In genomic region chr11:119671048-119671447, GRCh38 we compare ENCODE assay signal across 9 cellular contexts. TPM values are rescaled to one million over a fixed set of nuclear protein-coding genes. Genes with fewer than 3 reads are reported as not detected.
DNase-seq lines count a peak whose midpoint lies in the region; ATAC-seq and TF ChIP-seq lines count a peak whose summit lies in the region.
"Had no signal": no experiment of that assay in that cellular context is flagged by ENCODE, and none has a peak within 500 bp of the region (broad histone marks: within the 10 kb centered on the region; RNA-seq: fewer than 3 reads in every experiment).

No MANE protein-coding gene starts in this region.

- H3K9me3 ChIP-seq in endodermal cell (ENCODE audit: control insufficient read depth, low read length) (no peaks in the 10 kb centered on the region), uterus (no peaks in the 10 kb centered on the region), PC-9 (ENCODE audit: insufficient read depth, low read depth) (no peaks in the 10 kb centered on the region)

- no peak overlapping the region for H3K4me3 ChIP-seq in endodermal cell (ENCODE audit: low read length)
- H3K4me3 ChIP-seq in mesendoderm (ENCODE audit: low read length): no peak overlapping the region
- H3K4me3 ChIP-seq in uterus: no peak overlapping the region
- H3K4me3 ChIP-seq in PC-9: no peak overlapping the region

- no peaks in the 10 kb centered on the region for H3K79me2 ChIP-seq in mesendoderm (ENCODE audit: control insufficient read depth, insufficient read depth, low read length)
- no peaks in the 10 kb centered on the region for H3K79me2 ChIP-seq in PC-9 (ENCODE audit: low read depth)

- no peak overlapping the region for H3K23ac ChIP-seq in mesendoderm (ENCODE audit: low read length)

- no peaks in the 10 kb centered on the region for H4K20me1 ChIP-seq in PC-9 (ENCODE audit: insufficient read depth)

- TF ChIP-seq POLR2A in uterus (IDR thresholded peaks at IDR 0.05): no peak

- H3K9me2 ChIP-seq in PC-9 (ENCODE audit: insufficient read depth): no peaks in the 10 kb centered on the region

- no peak overlapping the region for H2BK15ac ChIP-seq in mesendoderm (replicated peaks; ENCODE audit: low read depth)

- TF ChIP-seq CTCF in endodermal cell (conservative IDR thresholded peaks at IDR 0.05) (no peak), uterus (IDR thresholded peaks at IDR 0.05) (no peak), PC-9 (conservative IDR thresholded peaks at IDR 0.05) (no peak)

- no peak overlapping the region for H2AFZ ChIP-seq in PC-9

- H3K36me3 ChIP-seq in endodermal cell (ENCODE audit: control insufficient read depth, insufficient read depth, low read length) (peaks cover under 1% of the 10 kb centered on the region), mesendoderm (ENCODE audit: control insufficient read depth, insufficient read depth, low read length) (peaks cover 2% of the 10 kb centered on the region), uterus (no peaks in the 10 kb centered on the region), PC-9 (ENCODE audit: low read depth) (0 out of 2 replicates have a peak, but pooled peaks cover 7% of the 10 kb centered on the region)

- H3K4me3 Mint-ChIP-seq in endodermal cell: no peak overlapping the region

- no TSS peak for BruUV-seq in PC-9 (replicated peaks; lab: Mats Ljungman, UMichigan)

- no peak for ATAC-seq in HG02610 (IDR thresholded peaks at IDR 0.05; ENCODE audit: unreplicated experiment)
- ATAC-seq: PC-3 had no signal

- H3K4me2 ChIP-seq in mesendoderm (ENCODE audit: low read length): no peak overlapping the region
- H3K4me2 ChIP-seq in PC-9: no peak overlapping the region

- 0 out of 2 replicates have a peak, but pooled peaks cover 4% of the 10 kb centered on the region for H3F3A ChIP-seq in PC-9 (ENCODE audit: insufficient read depth, low read depth)

- H4K8ac ChIP-seq in mesendoderm (ENCODE audit: low read depth, low read length): no peak overlapping the region

- no peaks in the 10 kb centered on the region for H3K4me1 ChIP-seq in endodermal cell (ENCODE audit: control insufficient read depth, insufficient read depth, low read length)
- no peaks in the 10 kb centered on the region for H3K4me1 ChIP-seq in mesendoderm (ENCODE audit: control insufficient read depth, low read depth, low read length)
- peaks cover 0 to 11% of the 10 kb centered on the region in 2 donors for H3K4me1 ChIP-seq in uterus
- peaks cover 2% of the 10 kb centered on the region for H3K4me1 ChIP-seq in PC-9 (replicated peaks; ENCODE audit: insufficient read depth)

- DNase-seq in NCI-H2171 treated with DMSO at 0.1 percent for 48 hours (lab: John Stamatoyannopoulos, UW): peak; percentile 43
- no peak for DNase-seq in NCI-H2171 (lab: John Stamatoyannopoulos, UW)
- DNase-seq in endodermal cell: no peak
- DNase-seq in mesendoderm: no peak
- DNase-seq in uterus: peak; percentile 74 to 84
- DNase-seq in PC-9: no peak
- no peak for DNase-seq in DMS53 (lab: John Stamatoyannopoulos, UW)
- DNase-seq: PC-3 had no signal

- H2AK5ac ChIP-seq in mesendoderm (ENCODE audit: low read length): no peak overlapping the region

- H4K5ac ChIP-seq in mesendoderm (ENCODE audit: low read length): no peak overlapping the region

- no peaks in the 10 kb centered on the region for H3K27me3 Mint-ChIP-seq in endodermal cell (ENCODE audit: insufficient read depth)

- H3K27me3 ChIP-seq in endodermal cell (ENCODE audit: control insufficient read depth, insufficient read depth, low read length, poor library complexity, severe bottlenecking) (no peaks in the 10 kb centered on the region), mesendoderm (ENCODE audit: insufficient read depth, low read length, poor library complexity) (no peaks in the 10 kb centered on the region), uterus (no peaks in the 10 kb centered on the region), PC-9 (ENCODE audit: insufficient read depth, low read depth) (no peaks in the 10 kb centered on the region)

- H3K9ac ChIP-seq in endodermal cell (ENCODE audit: extremely low read depth, low read length, poor library complexity, severe bottlenecking) (no peak overlapping the region), mesendoderm (ENCODE audit: low read length) (no peak overlapping the region)

- no peak overlapping the region for H3K4ac ChIP-seq in mesendoderm (ENCODE audit: low read depth, low read length)

- H2BK120ac ChIP-seq in mesendoderm (ENCODE audit: low read depth, low read length): no peak overlapping the region

- POLR2A ChIA-PET in PC-9 (lab: Charles Lee; ENCODE audit: unreplicated experiment): no interaction called here

- no peak overlapping the region for H3K18ac ChIP-seq in mesendoderm (ENCODE audit: low read length)

- no peaks in the 10 kb centered on the region for H3K9me3 Mint-ChIP-seq in endodermal cell

- H3K56ac ChIP-seq in mesendoderm (ENCODE audit: low read length): peak overlapping the region; percentile 56

- H2BK5ac ChIP-seq in mesendoderm (ENCODE audit: low read length): no peak overlapping the region

- H3K27ac Mint-ChIP-seq in endodermal cell: no peak overlapping the region

- H3K79me1 ChIP-seq in mesendoderm (ENCODE audit: low read length): no peaks in the 10 kb centered on the region

- intact Hi-C loops in uterus (cut with DNase I; ENCODE audit: low total_unique reads) (no loop called here), PC-9 (cut with micrococcal nuclease; ENCODE audit: unreplicated experiment) (no loop called here)

- peaks cover 5% of the 10 kb centered on the region for H3K4me1 Mint-ChIP-seq in endodermal cell

- H3K27ac ChIP-seq in endodermal cell (ENCODE audit: low read depth, low read length): peak overlapping the region; percentile 82
- no peak overlapping the region for H3K27ac ChIP-seq in mesendoderm (ENCODE audit: low read depth, low read length)
- H3K27ac ChIP-seq in uterus: peak overlapping the region; percentile 41 to 56
- H3K27ac ChIP-seq in PC-9: no peak overlapping the region

- CTCF ChIA-PET in PC-9 (lab: Charles Lee): no interaction called here

- H3K36me3 Mint-ChIP-seq in endodermal cell (ENCODE audit: low read depth): peaks cover 46% of the 10 kb centered on the region

- WGBS in endodermal cell (ENCODE audit: insufficient coverage in 1 of 2, insufficient read length in 1 of 2), 2 experiments: 90% methylated on average over 3 of the region's 5 CpGs; no CpG with 5 or more reads in 1 of the 2 experiments
- no CpG with 5 or more reads among the region's 5 CpGs for WGBS in mesendoderm (ENCODE audit: extremely low coverage, insufficient coverage, low lambda C conversion rate)

RNA-seq across cellular contexts. Expression of gene NECTIN1, which starts 58.0 kb away (rescaled TPM):
- 10 to 100 TPM; 29.3 to 45.3 TPM for total RNA-seq in endodermal cell
- polyA plus RNA-seq in endodermal cell (2013, experiment 1 of 2): 40.7 TPM
- polyA plus RNA-seq in endodermal cell (2013, experiment 2 of 2): 31.7 TPM
- 30.2 TPM for polyA plus RNA-seq in mesendoderm (2013, experiment 1 of 2)
- polyA plus RNA-seq in mesendoderm (2013, experiment 2 of 2): 30.5 TPM
- total RNA-seq in uterus: 10 to 100 TPM in 1 of 4 donors, 1 to 10 TPM in 2, not detected in 1; 1.3 to 10.6 (median 9.2) TPM
- total RNA-seq in PC-9 (2021): 17.6 and 21.5 TPM in 2 replicates

Comparison
In these comparisons a context has a peak if more than half of its experiments do, and no peak if none do; other contexts are left out.
1. DNase-seq: peak in NCI-H2171 treated with DMSO at 0.1 percent for 48 hours (single experiment) and uterus (2 of 2); none in NCI-H2171 (single experiment), endodermal cell (single experiment), mesendoderm (single experiment), PC-9 (0 of 2) and DMS53 (single experiment).
2. H3K27ac ChIP-seq: peak in endodermal cell (single experiment) and uterus (2 of 2); none in mesendoderm (single experiment) and PC-9 (single experiment).